8 cellular contexts compared by ENCODE assay signal in genomic region chr16:11913425-11914079, GRCh38. TPM values are rescaled to one million over a fixed set of nuclear protein-coding genes. Genes with fewer than 3 reads are reported as not detected.
DNase-seq lines count a peak whose midpoint lies in the region; ATAC-seq, FAIRE-seq and TF ChIP-seq lines count a peak whose summit lies in the region.

No MANE protein-coding gene starts in this region.

- TF ChIP-seq POLR2A in H54 (IDR thresholded peaks at IDR 0.05; ENCODE audit: low read depth, low read length): no peak

- peak overlapping the region; percentile 91 to 94 for H3K27ac Mint-ChIP-seq in activated naive CD4-positive, alpha-beta T cell treated with anti-CD3 and anti-CD28 coated beads, Interleukin-2, amount 50 U/mL, for 72 hours

- H3K79me2 ChIP-seq in ACC112 (ENCODE audit: control insufficient read depth, insufficient read depth, low read length, unreplicated experiment): peaks cover 70% of the 10 kb centered on the region

- H3K27ac ChIP-seq in ACC112 (ENCODE audit: low read depth, low read length) (no peak overlapping the region), HUES48 (ENCODE audit: low read depth, low read length) (no peak overlapping the region), tibial artery (peak overlapping the region in 1 of 2 donors; percentile 91)

- intact Hi-C loops in tibial artery (cut with DNase I; ENCODE audit: low total_unique reads): loop anchor here (10.0 kb wide), 2 partner anchors 61 to 69 kb away; partner anchors contain the start of gene SNX29

- TF ChIP-seq CTCF in tibial artery (IDR thresholded peaks at IDR 0.05): no peak

- H3K9me3 ChIP-seq in HUES48 (ENCODE audit: control insufficient read depth, insufficient read depth, low read length) (no peaks in the 10 kb centered on the region), tibial artery (no peaks in the 10 kb centered on the region)

- no peaks in the 10 kb centered on the region for H3K9me3 Mint-ChIP-seq in activated naive CD4-positive, alpha-beta T cell treated with anti-CD3 and anti-CD28 coated beads, Interleukin-2, amount 50 U/mL, for 72 hours

- H3K9ac ChIP-seq in HUES48 (ENCODE audit: low read depth, low read length): no peak overlapping the region

- peak in 1 of 2 donors; percentile 18 for ATAC-seq in activated naive CD4-positive, alpha-beta T cell treated with anti-CD3 and anti-CD28 coated beads, Interleukin-2, amount 50 U/mL, for 72 hours

- peaks cover 21 to 33% of the 10 kb centered on the region in 2 donors for H3K36me3 Mint-ChIP-seq in activated naive CD4-positive, alpha-beta T cell treated with anti-CD3 and anti-CD28 coated beads, Interleukin-2, amount 50 U/mL, for 72 hours

- H3K4me1 ChIP-seq in ACC112 (ENCODE audit: control insufficient read depth, insufficient read depth, low read length, unreplicated experiment): peaks cover 43% of the 10 kb centered on the region
- peaks cover 26% of the 10 kb centered on the region for H3K4me1 ChIP-seq in HUES48 (ENCODE audit: control insufficient read depth, insufficient read depth, low read length)
- H3K4me1 ChIP-seq in tibial artery: peaks cover 0 to 59% (median 33%) of the 10 kb centered on the region in 4 donors

- DNase-seq in activated naive CD4-positive, alpha-beta T cell treated with anti-CD3 and anti-CD28 coated beads, Interleukin-2, amount 50 U/mL, for 72 hours (ENCODE audit: low spot score in 2 of 2): no peak
- peak; percentile 74 for DNase-seq in kidney tubule cell (ENCODE audit: low spot score)
- no peak for DNase-seq in tibial artery
- DNase-seq in H54 (ENCODE audit: insufficient read length, low spot score): no peak
- DNase-seq in NCI-H2171 (lab: John Stamatoyannopoulos, UW): no peak
- DNase-seq in GM03348 (ENCODE audit: low spot score): no peak

- H2AFZ ChIP-seq in ACC112 (ENCODE audit: low read length, unreplicated experiment): no peak overlapping the region

- no peaks in the 10 kb centered on the region for H3K27me3 ChIP-seq in ACC112 (ENCODE audit: insufficient read depth, low read length)
- H3K27me3 ChIP-seq in HUES48 (ENCODE audit: control insufficient read depth, insufficient read depth, low read length): no peaks in the 10 kb centered on the region
- H3K27me3 ChIP-seq in tibial artery: no peaks in the 10 kb centered on the region

- peak overlapping the region; percentile 91 for H3K4me3 ChIP-seq in ACC112 (ENCODE audit: low read depth, low read length)
- H3K4me3 ChIP-seq in HUES48 (ENCODE audit: low read depth, low read length): peak overlapping the region; percentile 79
- peak overlapping the region; percentile 80 to 96 for H3K4me3 ChIP-seq in tibial artery

- FAIRE-seq in H54 (lab: Jason Lieb, UNC): no peak

- H3K36me3 ChIP-seq in ACC112 (ENCODE audit: insufficient read depth, low read length) (no peaks in the 10 kb centered on the region), HUES48 (ENCODE audit: control insufficient read depth, insufficient read depth, low read length) (0 out of 2 replicates have a peak, but pooled peaks cover 7% of the 10 kb centered on the region), tibial artery (no peaks in the 10 kb centered on the region)

RNA-seq across cellular contexts. Expression of gene GSPT1, which starts 2.2 kb away (rescaled TPM):
- total RNA-seq in activated naive CD4-positive, alpha-beta T cell treated with anti-CD3 and anti-CD28 coated beads, Interleukin-2, amount 50 U/mL, for 72 hours: 100 to 1,000 TPM; 154 to 181 TPM

RNA-seq across cellular contexts. Expression of gene NPIPB2, which starts 28.3 kb away (rescaled TPM):
- 10 to 100 TPM; 16.5 to 24.5 TPM for total RNA-seq in activated naive CD4-positive, alpha-beta T cell treated with anti-CD3 and anti-CD28 coated beads, Interleukin-2, amount 50 U/mL, for 72 hours

RNA-seq across cellular contexts. Expression of gene TNFRSF17, which starts 51.5 kb away (rescaled TPM):
- not detected for total RNA-seq in activated naive CD4-positive, alpha-beta T cell treated with anti-CD3 and anti-CD28 coated beads, Interleukin-2, amount 50 U/mL, for 72 hours
